1 cellular context compared by ENCODE assay signal in the genomic region with DNA sequence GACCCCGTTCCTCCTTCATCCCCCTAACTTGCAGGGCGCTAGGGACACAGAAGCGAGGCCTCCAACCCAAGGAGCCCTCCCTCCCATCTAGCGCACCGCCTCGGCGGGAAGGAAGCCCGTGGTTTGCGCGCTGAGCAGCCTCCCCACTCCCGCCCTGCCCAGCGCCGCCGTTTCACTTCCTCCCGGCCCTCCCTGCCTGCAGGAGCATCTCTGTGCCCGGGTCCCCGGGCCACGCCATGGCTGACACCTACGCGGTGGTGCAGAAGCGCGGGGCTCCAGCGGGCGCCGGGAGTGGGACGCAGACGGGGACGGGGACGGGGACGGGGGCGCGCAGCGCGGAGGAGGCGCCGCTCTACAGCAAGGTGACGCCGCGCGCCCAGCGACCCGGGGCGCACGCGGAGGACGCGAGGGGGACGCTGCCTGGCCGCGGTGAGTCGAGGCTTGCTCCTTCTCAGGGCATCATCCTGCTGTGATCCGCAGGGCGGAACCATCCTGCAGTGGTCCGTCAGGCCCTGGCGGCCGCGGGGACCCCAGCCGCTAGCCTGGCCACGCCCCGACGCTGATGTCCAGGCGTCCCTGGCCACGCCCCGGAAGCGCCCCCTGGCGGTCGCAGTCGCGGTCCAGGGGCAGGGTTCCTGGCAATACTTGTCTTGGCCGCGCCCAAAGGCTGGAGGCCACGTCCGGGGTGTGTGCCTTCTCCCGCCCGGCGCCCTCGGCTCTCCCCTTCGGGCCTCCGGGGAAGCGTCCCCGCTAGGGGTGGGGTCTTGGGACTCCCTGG.
TF ChIP-seq lines count a peak whose summit lies in the region.

No MANE protein-coding gene starts in this region.

TF ChIP-seq in GM12878, 131 proteins besides CTCF, POLR2A, EP300 and RAD21 (continues in another document):
- TF ChIP-seq USF1 (IDR thresholded peaks at IDR 0.05; ENCODE audit: borderline replicate concordance, extremely low read length, insufficient read depth, low read depth, low read length) = no peak
- TF ChIP-seq POU2F2 (IDR thresholded peaks at IDR 0.05; ENCODE audit: borderline replicate concordance, low read depth, low read length) = no peak
- TF ChIP-seq ETV6 (conservative IDR thresholded peaks at IDR 0.05 in 1 of 2, IDR thresholded peaks at IDR 0.05 in 1 of 2; ENCODE audit: borderline replicate concordance in 1 of 2, low read depth in 1 of 2) = peak in 1 of 2 experiments; percentile 68; a peak in 2 of 4 replicates
- peak; percentile 45 for TF ChIP-seq RELA (IDR thresholded peaks at IDR 0.05; ENCODE audit: borderline replicate concordance, partially characterized antibody)
- TF ChIP-seq IRF5 (IDR thresholded peaks at IDR 0.05; ENCODE audit: borderline replicate concordance) = no peak
- TF ChIP-seq PKNOX1 (IDR thresholded peaks at IDR 0.05) = no peak
- TF ChIP-seq, protein P1, sequence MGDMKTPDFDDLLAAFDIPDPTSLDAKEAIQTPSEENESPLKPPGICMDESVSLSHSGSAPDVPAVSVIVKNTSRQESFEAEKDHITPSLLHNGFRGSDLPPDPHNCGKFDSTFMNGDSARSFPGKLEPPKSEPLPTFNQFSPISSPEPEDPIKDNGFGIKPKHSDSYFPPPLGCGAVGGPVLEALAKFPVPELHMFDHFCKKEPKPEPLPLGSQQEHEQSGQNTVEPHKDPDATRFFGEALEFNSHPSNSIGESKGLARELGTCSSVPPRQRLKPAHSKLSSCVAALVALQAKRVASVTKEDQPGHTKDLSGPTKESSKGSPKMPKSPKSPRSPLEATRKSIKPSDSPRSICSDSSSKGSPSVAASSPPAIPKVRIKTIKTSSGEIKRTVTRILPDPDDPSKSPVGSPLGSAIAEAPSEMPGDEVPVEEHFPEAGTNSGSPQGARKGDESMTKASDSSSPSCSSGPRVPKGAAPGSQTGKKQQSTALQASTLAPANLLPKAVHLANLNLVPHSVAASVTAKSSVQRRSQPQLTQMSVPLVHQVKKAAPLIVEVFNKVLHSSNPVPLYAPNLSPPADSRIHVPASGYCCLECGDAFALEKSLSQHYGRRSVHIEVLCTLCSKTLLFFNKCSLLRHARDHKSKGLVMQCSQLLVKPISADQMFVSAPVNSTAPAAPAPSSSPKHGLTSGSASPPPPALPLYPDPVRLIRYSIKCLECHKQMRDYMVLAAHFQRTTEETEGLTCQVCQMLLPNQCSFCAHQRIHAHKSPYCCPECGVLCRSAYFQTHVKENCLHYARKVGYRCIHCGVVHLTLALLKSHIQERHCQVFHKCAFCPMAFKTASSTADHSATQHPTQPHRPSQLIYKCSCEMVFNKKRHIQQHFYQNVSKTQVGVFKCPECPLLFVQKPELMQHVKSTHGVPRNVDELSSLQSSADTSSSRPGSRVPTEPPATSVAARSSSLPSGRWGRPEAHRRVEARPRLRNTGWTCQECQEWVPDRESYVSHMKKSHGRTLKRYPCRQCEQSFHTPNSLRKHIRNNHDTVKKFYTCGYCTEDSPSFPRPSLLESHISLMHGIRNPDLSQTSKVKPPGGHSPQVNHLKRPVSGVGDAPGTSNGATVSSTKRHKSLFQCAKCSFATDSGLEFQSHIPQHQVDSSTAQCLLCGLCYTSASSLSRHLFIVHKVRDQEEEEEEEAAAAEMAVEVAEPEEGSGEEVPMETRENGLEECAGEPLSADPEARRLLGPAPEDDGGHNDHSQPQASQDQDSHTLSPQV (IDR thresholded peaks at IDR 0.05) = peak; percentile 52; the same call in 1 of the 2 replicates
- TF ChIP-seq SMAD5 (IDR thresholded peaks at IDR 0.05; ENCODE audit: low read depth) = peak; percentile 28
- no peak for TF ChIP-seq FOXM1 (IDR thresholded peaks at IDR 0.05; ENCODE audit: low read depth, low read length)
- TF ChIP-seq, protein P2, sequence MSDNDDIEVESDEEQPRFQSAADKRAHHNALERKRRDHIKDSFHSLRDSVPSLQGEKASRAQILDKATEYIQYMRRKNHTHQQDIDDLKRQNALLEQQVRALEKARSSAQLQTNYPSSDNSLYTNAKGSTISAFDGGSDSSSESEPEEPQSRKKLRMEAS (IDR thresholded peaks at IDR 0.05; ENCODE audit: low read depth, low read length) = peak; percentile 55; the same call in 1 of the 2 replicates
- no peak for TF ChIP-seq CBX5 (IDR thresholded peaks at IDR 0.05; ENCODE audit: low read depth)
- peak; percentile 89 for TF ChIP-seq SPI1 (IDR thresholded peaks at IDR 0.05; ENCODE audit: borderline replicate concordance, insufficient read depth, low read depth, low read length)
- TF ChIP-seq PAX5 (IDR thresholded peaks at IDR 0.05; ENCODE audit: borderline replicate concordance, low read depth, low read length) = peak; percentile 60; the same call in 1 of the 2 replicates
- TF ChIP-seq NBN (IDR thresholded peaks at IDR 0.05) = 0 out of 2 replicates have a peak, but pooled peaks have one; percentile 25
- no peak for TF ChIP-seq KLF5 (IDR thresholded peaks at IDR 0.05; ENCODE audit: partially characterized antibody)
- TF ChIP-seq E4F1 (IDR thresholded peaks at IDR 0.05; ENCODE audit: borderline replicate concordance, partially characterized antibody) = no peak
- TF ChIP-seq SREBF1 (IDR thresholded peaks at IDR 0.05; ENCODE audit: low read length) = no peak
- TF ChIP-seq HDAC2 (IDR thresholded peaks at IDR 0.05) = no peak; the same call in 1 of the 2 replicates
- TF ChIP-seq, protein P3, sequence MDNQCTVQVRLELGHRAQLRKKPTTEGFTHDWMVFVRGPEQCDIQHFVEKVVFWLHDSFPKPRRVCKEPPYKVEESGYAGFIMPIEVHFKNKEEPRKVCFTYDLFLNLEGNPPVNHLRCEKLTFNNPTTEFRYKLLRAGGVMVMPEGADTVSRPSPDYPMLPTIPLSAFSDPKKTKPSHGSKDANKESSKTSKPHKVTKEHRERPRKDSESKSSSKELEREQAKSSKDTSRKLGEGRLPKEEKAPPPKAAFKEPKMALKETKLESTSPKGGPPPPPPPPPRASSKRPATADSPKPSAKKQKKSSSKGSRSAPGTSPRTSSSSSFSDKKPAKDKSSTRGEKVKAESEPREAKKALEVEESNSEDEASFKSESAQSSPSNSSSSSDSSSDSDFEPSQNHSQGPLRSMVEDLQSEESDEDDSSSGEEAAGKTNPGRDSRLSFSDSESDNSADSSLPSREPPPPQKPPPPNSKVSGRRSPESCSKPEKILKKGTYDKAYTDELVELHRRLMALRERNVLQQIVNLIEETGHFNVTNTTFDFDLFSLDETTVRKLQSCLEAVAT (IDR thresholded peaks at IDR 0.05) = no peak
- TF ChIP-seq IKZF1 (conservative IDR thresholded peaks at IDR 0.05) = peak; percentile 80
- TF ChIP-seq GABPA (IDR thresholded peaks at IDR 0.05; ENCODE audit: low read depth) = no peak
- no peak for TF ChIP-seq NFXL1 (IDR thresholded peaks at IDR 0.05; ENCODE audit: borderline replicate concordance)
- TF ChIP-seq NKRF (conservative IDR thresholded peaks at IDR 0.05) = peak; percentile 63; the same call in 1 of the 2 replicates
- peak; percentile 61; the same call in 1 of the 2 replicates for TF ChIP-seq ZBTB11 (CRISPR knock-in tag; IDR thresholded peaks at IDR 0.05)
- TF ChIP-seq, protein P4, sequence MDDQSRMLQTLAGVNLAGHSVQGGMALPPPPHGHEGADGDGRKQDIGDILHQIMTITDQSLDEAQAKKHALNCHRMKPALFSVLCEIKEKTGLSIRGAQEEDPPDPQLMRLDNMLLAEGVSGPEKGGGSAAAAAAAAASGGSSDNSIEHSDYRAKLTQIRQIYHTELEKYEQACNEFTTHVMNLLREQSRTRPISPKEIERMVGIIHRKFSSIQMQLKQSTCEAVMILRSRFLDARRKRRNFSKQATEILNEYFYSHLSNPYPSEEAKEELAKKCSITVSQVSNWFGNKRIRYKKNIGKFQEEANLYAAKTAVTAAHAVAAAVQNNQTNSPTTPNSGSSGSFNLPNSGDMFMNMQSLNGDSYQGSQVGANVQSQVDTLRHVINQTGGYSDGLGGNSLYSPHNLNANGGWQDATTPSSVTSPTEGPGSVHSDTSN (IDR thresholded peaks at IDR 0.05; ENCODE audit: insufficient replicate concordance, low read depth, low read length) = no peak
- peak; percentile 15; the same call in 1 of the 2 replicates for TF ChIP-seq TCF3 (IDR thresholded peaks at IDR 0.05; ENCODE audit: borderline replicate concordance, insufficient read depth, low read depth, low read length)
- TF ChIP-seq KDM1A (IDR thresholded peaks at IDR 0.05; ENCODE audit: borderline replicate concordance) = no peak
- peak; percentile 63 for TF ChIP-seq YY1 (IDR thresholded peaks at IDR 0.05; ENCODE audit: low read depth, low read length)
- TF ChIP-seq SUZ12 (IDR thresholded peaks at IDR 0.05; ENCODE audit: unreplicated experiment) = no peak
- peak; percentile 60 for TF ChIP-seq POLR2AphosphoS2 (IDR thresholded peaks at IDR 0.05; ENCODE audit: low read depth, low read length)
- no peak for TF ChIP-seq ZNF622 (IDR thresholded peaks at IDR 0.05)
- TF ChIP-seq RUNX3 (IDR thresholded peaks at IDR 0.05; ENCODE audit: low read length) = peak; percentile 63
- TF ChIP-seq RCOR1 (conservative IDR thresholded peaks at IDR 0.05; ENCODE audit: low read depth, low read length) = no peak
- TF ChIP-seq PML (IDR thresholded peaks at IDR 0.05; ENCODE audit: low read length) = no peak; the same call in 1 of the 2 replicates
